Comparison of ENCODE assay signal across 10 cellular contexts in genomic region chr2:26758790-26759321, GRCh38. TPM values are rescaled to one million over a fixed set of nuclear protein-coding genes. Genes with fewer than 3 reads are reported as not detected.
DNase-seq lines count a peak whose midpoint lies in the region; ATAC-seq, FAIRE-seq and TF ChIP-seq lines count a peak whose summit lies in the region.
"Had no signal": no experiment of that assay in that cellular context is flagged by ENCODE, and none has a peak within 500 bp of the region (broad histone marks: within the 10 kb centered on the region; RNA-seq: fewer than 3 reads in every experiment).

No MANE protein-coding gene starts in this region.

- peaks cover 0 to 23% of the 10 kb centered on the region in 2 donors for H3K4me1 ChIP-seq in right atrium auricular region
- H3K4me1 ChIP-seq in kidney (ENCODE audit: control insufficient read depth in 1 of 2, insufficient read depth in 1 of 2, low read depth in 1 of 2, low read length in 2 of 2): peaks cover 6 to 9% of the 10 kb centered on the region in 2 donors
- H3K4me1 ChIP-seq in Karpas-422 (ENCODE audit: low read length): peaks cover 28% of the 10 kb centered on the region

- H2AFZ ChIP-seq in Karpas-422 (ENCODE audit: low read length): no peak overlapping the region

- DNase-seq in right atrium auricular region (ENCODE audit: low spot score): no peak
- no peak for DNase-seq in left ventricle myocardium superior
- no peak for DNase-seq in WTC11 (ENCODE audit: low spot score)
- DNase-seq in kidney: peak; percentile 57
- no peak for DNase-seq in type B pancreatic cell (ENCODE audit: extremely low spot score, unreplicated experiment)
- no peak for DNase-seq in Karpas-422
- no peak for DNase-seq in DMS114 treated with DMSO at 0.1 percent for 48 hours (lab: John Stamatoyannopoulos, UW; ENCODE audit: unreplicated experiment)
- DNase-seq: NCI-H526; stimulated activated naive CD4-positive, alpha-beta T cell treated with Interleukin-2 at 50 U/mL for 16 hours had no signal

- H3K9me2 ChIP-seq in Karpas-422 (replicated peaks; ENCODE audit: insufficient read depth, low read length): no peaks in the 10 kb centered on the region

- H3K4me1 Mint-ChIP-seq in WTC11: peaks cover 37% of the 10 kb centered on the region
- H3K4me1 Mint-ChIP-seq in type B pancreatic cell (ENCODE audit: unreplicated experiment): peaks cover 11% of the 10 kb centered on the region

- no peak overlapping the region for H3K4me2 ChIP-seq in Karpas-422 (ENCODE audit: low read depth, low read length, poor library complexity, severe bottlenecking)

- POLR2A ChIA-PET in WTC11 (lab: Charles Lee): no interaction called here

- H3K27me3 Mint-ChIP-seq in WTC11 (ENCODE audit: low read depth) (peaks cover 25% of the 10 kb centered on the region), type B pancreatic cell (no peaks in the 10 kb centered on the region)

- no peak overlapping the region for H3K4me3 ChIP-seq in right atrium auricular region
- no peak overlapping the region for H3K4me3 ChIP-seq in kidney (ENCODE audit: low read length in 2 of 2)
- no peak overlapping the region for H3K4me3 ChIP-seq in Karpas-422 (ENCODE audit: low read length)

- H3K27me3 ChIP-seq in right atrium auricular region (no peaks in the 10 kb centered on the region), Karpas-422 (ENCODE audit: low read length) (no peaks in the 10 kb centered on the region)

- intact Hi-C loops in left ventricle myocardium superior (cut with micrococcal nuclease): no loop called here
- intact Hi-C loops in kidney (cut with DNase I): no loop called here

- no peak for FAIRE-seq in kidney (lab: Jason Lieb, UNC)

- H3K27ac ChIP-seq in right atrium auricular region (peak overlapping the region; percentile 42 to 70), kidney (ENCODE audit: low read depth in 2 of 2, low read length in 2 of 2) (peak overlapping the region; percentile 58 to 92), Karpas-422 (ENCODE audit: low read length) (no peak overlapping the region)

- no peak overlapping the region for H3K9ac ChIP-seq in kidney (ENCODE audit: low read length in 2 of 2)
- H3K9ac ChIP-seq in Karpas-422 (ENCODE audit: low read length): no peak overlapping the region

- H4K20me1 ChIP-seq in Karpas-422 (ENCODE audit: insufficient read depth, low read depth, low read length): peaks cover 15% of the 10 kb centered on the region; the same call in 1 of the 2 replicates

- no peaks in the 10 kb centered on the region for H3K79me2 ChIP-seq in Karpas-422 (ENCODE audit: low read length)

- no peak overlapping the region for H3K4me3 Mint-ChIP-seq in WTC11
- H3K4me3 Mint-ChIP-seq in type B pancreatic cell: no peak overlapping the region

- H3K27ac Mint-ChIP-seq in WTC11 (0 out of 2 replicates have a peak overlapping the region, but pooled peaks have one; percentile 25), type B pancreatic cell (peak overlapping the region; percentile 94)

- TF ChIP-seq CTCF in right atrium auricular region (IDR thresholded peaks at IDR 0.05): no peak
- no peak for TF ChIP-seq CTCF in WTC11 (IDR thresholded peaks at IDR 0.05)
- no peak for TF ChIP-seq CTCF in kidney (IDR thresholded peaks at IDR 0.05; ENCODE audit: borderline replicate concordance, extremely low read depth, insufficient read depth)
- TF ChIP-seq CTCF in type B pancreatic cell (conservative IDR thresholded peaks at IDR 0.05): no peak

- H3K36me3 ChIP-seq in right atrium auricular region (no peaks in the 10 kb centered on the region), kidney (ENCODE audit: control insufficient read depth in 1 of 2, insufficient read depth in 2 of 2, low read length in 2 of 2) (no peaks in the 10 kb centered on the region), Karpas-422 (ENCODE audit: insufficient read depth, low read length) (no peaks in the 10 kb centered on the region)

- no peaks in the 10 kb centered on the region for H3K9me3 ChIP-seq in right atrium auricular region
- H3K9me3 ChIP-seq in kidney (ENCODE audit: control insufficient read depth in 1 of 2, low read length in 2 of 2): no peaks in the 10 kb centered on the region
- no peaks in the 10 kb centered on the region for H3K9me3 ChIP-seq in Karpas-422 (ENCODE audit: low read length)

- no peak for ATAC-seq in left ventricle myocardium superior
- no peak for ATAC-seq in WTC11
- ATAC-seq in HG02678 (IDR thresholded peaks at IDR 0.05; ENCODE audit: unreplicated experiment): no peak

- CTCF ChIA-PET in WTC11 (lab: Charles Lee): no interaction called here

- H3K9me3 Mint-ChIP-seq in WTC11 (no peaks in the 10 kb centered on the region), type B pancreatic cell (no peaks in the 10 kb centered on the region)

- H3K36me3 Mint-ChIP-seq in WTC11 (no peaks in the 10 kb centered on the region), type B pancreatic cell (no peaks in the 10 kb centered on the region)

TF ChIP-seq in WTC11, 78 proteins besides CTCF, POLR2A, EP300 and RAD21 (continues in another document):
- no peak for TF ChIP-seq ZNF263 (CRISPR knock-in tag; IDR thresholded peaks at IDR 0.05; ENCODE audit: low read depth)
- no peak for TF ChIP-seq MYBL2 (CRISPR knock-in tag; IDR thresholded peaks at IDR 0.05)
- TF ChIP-seq NFE2L1 (CRISPR knock-in tag; IDR thresholded peaks at IDR 0.05): no peak
- TF ChIP-seq, protein P1, sequence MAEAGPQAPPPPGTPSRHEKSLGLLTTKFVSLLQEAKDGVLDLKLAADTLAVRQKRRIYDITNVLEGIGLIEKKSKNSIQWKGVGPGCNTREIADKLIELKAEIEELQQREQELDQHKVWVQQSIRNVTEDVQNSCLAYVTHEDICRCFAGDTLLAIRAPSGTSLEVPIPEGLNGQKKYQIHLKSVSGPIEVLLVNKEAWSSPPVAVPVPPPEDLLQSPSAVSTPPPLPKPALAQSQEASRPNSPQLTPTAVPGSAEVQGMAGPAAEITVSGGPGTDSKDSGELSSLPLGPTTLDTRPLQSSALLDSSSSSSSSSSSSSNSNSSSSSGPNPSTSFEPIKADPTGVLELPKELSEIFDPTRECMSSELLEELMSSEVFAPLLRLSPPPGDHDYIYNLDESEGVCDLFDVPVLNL (CRISPR knock-in tag; IDR thresholded peaks at IDR 0.05; ENCODE audit: borderline replicate concordance, low read depth): no peak
- TF ChIP-seq ZNF396 (CRISPR knock-in tag; IDR thresholded peaks at IDR 0.05; ENCODE audit: borderline replicate concordance): no peak
- no peak for TF ChIP-seq STAT6 (CRISPR knock-in tag; conservative IDR thresholded peaks at IDR 0.05; ENCODE audit: low read depth)
- TF ChIP-seq, protein P2, sequence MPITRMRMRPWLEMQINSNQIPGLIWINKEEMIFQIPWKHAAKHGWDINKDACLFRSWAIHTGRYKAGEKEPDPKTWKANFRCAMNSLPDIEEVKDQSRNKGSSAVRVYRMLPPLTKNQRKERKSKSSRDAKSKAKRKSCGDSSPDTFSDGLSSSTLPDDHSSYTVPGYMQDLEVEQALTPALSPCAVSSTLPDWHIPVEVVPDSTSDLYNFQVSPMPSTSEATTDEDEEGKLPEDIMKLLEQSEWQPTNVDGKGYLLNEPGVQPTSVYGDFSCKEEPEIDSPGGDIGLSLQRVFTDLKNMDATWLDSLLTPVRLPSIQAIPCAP (CRISPR knock-in tag; IDR thresholded peaks at IDR 0.05): no peak
- TF ChIP-seq, protein P3, sequence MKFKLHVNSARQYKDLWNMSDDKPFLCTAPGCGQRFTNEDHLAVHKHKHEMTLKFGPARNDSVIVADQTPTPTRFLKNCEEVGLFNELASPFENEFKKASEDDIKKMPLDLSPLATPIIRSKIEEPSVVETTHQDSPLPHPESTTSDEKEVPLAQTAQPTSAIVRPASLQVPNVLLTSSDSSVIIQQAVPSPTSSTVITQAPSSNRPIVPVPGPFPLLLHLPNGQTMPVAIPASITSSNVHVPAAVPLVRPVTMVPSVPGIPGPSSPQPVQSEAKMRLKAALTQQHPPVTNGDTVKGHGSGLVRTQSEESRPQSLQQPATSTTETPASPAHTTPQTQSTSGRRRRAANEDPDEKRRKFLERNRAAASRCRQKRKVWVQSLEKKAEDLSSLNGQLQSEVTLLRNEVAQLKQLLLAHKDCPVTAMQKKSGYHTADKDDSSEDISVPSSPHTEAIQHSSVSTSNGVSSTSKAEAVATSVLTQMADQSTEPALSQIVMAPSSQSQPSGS (CRISPR knock-in tag; IDR thresholded peaks at IDR 0.05; ENCODE audit: borderline replicate concordance, low read depth): no peak
- TF ChIP-seq CREB1 (CRISPR knock-in tag; IDR thresholded peaks at IDR 0.05): no peak
- TF ChIP-seq TEAD1 (CRISPR knock-in tag; IDR thresholded peaks at IDR 0.05): no peak
- no peak for TF ChIP-seq FOXK1 (CRISPR knock-in tag; IDR thresholded peaks at IDR 0.05)

RNA-seq across cellular contexts. Expression of gene SLC35F6, which starts 5.2 kb away (rescaled TPM):
- 10 to 100 TPM; 34.2 to 55.7 TPM for total RNA-seq in right atrium auricular region
- total RNA-seq in left ventricle myocardium superior: 19.9 TPM
- total RNA-seq in WTC11 (2021): 10.3 to 12.0 TPM (median 11.9 TPM) in 3 replicates
- 63.7 TPM for total RNA-seq in kidney
- polyA plus RNA-seq in kidney (ENCODE audit: insufficient read depth, low read depth, low replicate concordance): 43.1 TPM
- 28.5 and 31.6 TPM in 2 replicates for total RNA-seq in type B pancreatic cell (ENCODE audit: low replicate concordance)
- total RNA-seq in Karpas-422 (2014; rRNA removed; shearing (Covaris generic); ENCODE audit: low replicate concordance): 13.8 and 13.9 TPM in 2 replicates

RNA-seq across cellular contexts. Expression of gene CENPA, which starts 27.0 kb away (rescaled TPM):
- under 1 TPM; 0.35 to 0.41 TPM for total RNA-seq in right atrium auricular region
- total RNA-seq in left ventricle myocardium superior: not detected
- total RNA-seq in WTC11 (2021): 37.4 to 45.6 TPM (median 40.2 TPM) in 3 replicates
- 0.63 TPM for total RNA-seq in kidney
- not detected for polyA plus RNA-seq in kidney (ENCODE audit: insufficient read depth, low read depth, low replicate concordance)
- 9.0 and 24.7 TPM in 2 replicates for total RNA-seq in type B pancreatic cell (ENCODE audit: low replicate concordance)
- total RNA-seq in Karpas-422 (2014; rRNA removed; shearing (Covaris generic); ENCODE audit: low replicate concordance): 10.0 and 21.1 TPM in 2 replicates
